Comparison of ENCODE assay signal across 29 cellular contexts in the genomic region with DNA sequence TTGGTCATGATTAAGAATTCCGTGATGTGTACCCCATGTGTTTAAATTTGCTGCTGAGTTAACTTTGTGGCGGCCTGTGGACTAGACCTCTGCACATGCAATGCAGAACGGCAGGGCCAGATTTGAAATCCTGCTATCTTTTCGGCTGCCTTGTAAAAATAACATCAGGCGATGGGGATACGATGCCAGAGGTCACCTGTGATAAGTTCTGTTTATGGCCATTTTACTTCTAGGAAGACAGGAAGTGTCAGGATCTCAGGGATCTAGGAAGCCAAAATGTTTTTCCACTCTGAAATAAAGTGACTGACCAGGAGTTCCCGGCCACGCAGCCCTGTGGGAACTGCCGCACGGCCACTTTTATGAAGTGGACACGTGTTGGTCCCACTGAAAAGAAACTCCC.
A peak's percentile ranks its signal among the peaks of the same experiment; 100 is the strongest.
DNase-seq lines count a peak whose midpoint lies in the region; ATAC-seq, FAIRE-seq and TF ChIP-seq lines count a peak whose summit lies in the region.
"Had no signal": no experiment of that assay in that cellular context is flagged by ENCODE, and none has a peak within 500 bp of the region (broad histone marks: within the 10 kb centered on the region; RNA-seq: fewer than 3 reads in every experiment).

No MANE protein-coding gene starts in this region.

- no peak for TF ChIP-seq CTCF in right atrium auricular region (IDR thresholded peaks at IDR 0.05)
- no peak for TF ChIP-seq CTCF in WTC11 (IDR thresholded peaks at IDR 0.05)
- no peak for TF ChIP-seq CTCF in BE2C (IDR thresholded peaks at IDR 0.05; ENCODE audit: low read depth, low read length)
- no peak for TF ChIP-seq CTCF in D721Med (IDR thresholded peaks at IDR 0.05; ENCODE audit: insufficient read depth, missing control alignments)

- H3K4me3 ChIP-seq in right atrium auricular region: no peak overlapping the region
- H3K4me3 ChIP-seq in small intestine (ENCODE audit: low read depth in 1 of 2, low read length in 2 of 2): no peak overlapping the region
- H3K4me3 ChIP-seq in BE2C (ENCODE audit: low read depth, low read length): no peak overlapping the region
- H3K4me3 ChIP-seq: BLaER1, GM23338, SJCRH30 had no signal

- H3K27me3 Mint-ChIP-seq in WTC11 (ENCODE audit: low read depth): no peaks in the 10 kb centered on the region

- DNase-seq in right atrium auricular region (ENCODE audit: low spot score): no peak
- no peak for DNase-seq in Right ventricle myocardium superior
- DNase-seq in WTC11 (ENCODE audit: low spot score): no peak
- DNase-seq in left colon: no peak
- DNase-seq in small intestine: peak; percentile 27
- DNase-seq in BE2C: no peak
- no peak for DNase-seq in D721Med (ENCODE audit: insufficient read length, low spot score)
- DNase-seq in GM03348 (ENCODE audit: low spot score): no peak
- DNase-seq: CD4-positive, alpha-beta memory T cell; COR-L47; DMS79; EL; GDM1; H9; IMR-90; KG1; MM.1S; NCI-H1048; NCI-H1417; NCI-H1694; NCI-H2029 treated with DMSO at 0.1 percent for 48 hours; NCI-H446 treated with DMSO at 0.1 percent for 48 hours; NCI-H526; NCI-H82; NK-92 treated with Interleukin-12 subunit alpha and Interleukin-12 subunit beta, amount 100 ng/mL, for 24 hours; SJCRH30 had no signal

- peaks cover 0 to 89% of the 10 kb centered on the region in 2 donors for H3K4me1 ChIP-seq in right atrium auricular region
- H3K4me1 ChIP-seq in small intestine (ENCODE audit: control insufficient read depth in 2 of 2, insufficient read depth in 1 of 2, low read depth in 1 of 2, low read length in 1 of 2): peaks cover 2 to 10% of the 10 kb centered on the region in 2 donors
- H3K4me1 ChIP-seq in BE2C: peaks cover 76% of the 10 kb centered on the region

- H3K27ac ChIP-seq in right atrium auricular region: peak overlapping the region; percentile 64 to 87
- no peak overlapping the region for H3K27ac ChIP-seq in small intestine (ENCODE audit: low read depth in 1 of 2, low read length in 1 of 2)
- H3K27ac ChIP-seq: BLaER1, SJCRH30 had no signal

- no peaks in the 10 kb centered on the region for H3K9me3 Mint-ChIP-seq in WTC11
- H3K9me3 Mint-ChIP-seq: CD4-positive, alpha-beta memory T cell; GM23338; H9 had no signal

- 20 to 65% (median 47%) methylated on average over 11 of the region's 11 CpGs for WGBS in small intestine, 3 donors

- H3K4me1 Mint-ChIP-seq in WTC11: peaks cover 35% of the 10 kb centered on the region
- H3K4me1 Mint-ChIP-seq: CD4-positive, alpha-beta memory T cell had no signal

- H3K27me3 ChIP-seq in right atrium auricular region (no peaks in the 10 kb centered on the region), small intestine (ENCODE audit: control insufficient read depth in 2 of 2, insufficient read depth in 2 of 2, low read length in 2 of 2) (no peaks in the 10 kb centered on the region), BE2C (no peaks in the 10 kb centered on the region)
- H3K27me3 ChIP-seq: BLaER1, SJCRH30 had no signal

- H3K9me3 ChIP-seq in right atrium auricular region: no peaks in the 10 kb centered on the region
- no peaks in the 10 kb centered on the region for H3K9me3 ChIP-seq in small intestine (ENCODE audit: control insufficient read depth, low read depth)
- H3K9me3 ChIP-seq in BE2C: no peaks in the 10 kb centered on the region
- H3K9me3 ChIP-seq: BLaER1, SJCRH30 had no signal

- POLR2A ChIA-PET in WTC11 (lab: Charles Lee): no interaction called here

- intact Hi-C loops in Right ventricle myocardium superior (cut with DNase I): no loop called here
- intact Hi-C loops in left colon (cut with DNase I, micrococcal nuclease): no loop called here

- FAIRE-seq in small intestine (lab: Jason Lieb, UNC): no peak
- no peak for FAIRE-seq in D721Med (lab: Jason Lieb, UNC)

- H3K27ac Mint-ChIP-seq in WTC11: 0 out of 2 replicates have a peak overlapping the region, but pooled peaks have one; percentile 16
- H3K27ac Mint-ChIP-seq: GM23338 had no signal

- ATAC-seq in Right ventricle myocardium superior (ENCODE audit: poor library complexity) (no peak), WTC11 (no peak), left colon (peak; percentile 69)
- ATAC-seq: GM23338, SK-N-SH treated with all-trans-retinoic acid at 6 μM for 48 hours had no signal

- H3K36me3 ChIP-seq in right atrium auricular region (no peaks in the 10 kb centered on the region), small intestine (ENCODE audit: control insufficient read depth in 2 of 2, insufficient read depth in 2 of 2, low read length in 2 of 2) (no peaks in the 10 kb centered on the region), BE2C (peaks cover 9% of the 10 kb centered on the region)
- H3K36me3 ChIP-seq: BLaER1, SJCRH30 had no signal

- H3K4me3 Mint-ChIP-seq in WTC11: no peak overlapping the region
- H3K4me3 Mint-ChIP-seq: CD4-positive, alpha-beta memory T cell; GM23338; H9 had no signal

- H3K36me3 Mint-ChIP-seq in WTC11: no peaks in the 10 kb centered on the region
- H3K36me3 Mint-ChIP-seq: CD4-positive, alpha-beta memory T cell had no signal

- CTCF ChIA-PET in WTC11 (lab: Charles Lee): no interaction called here

TF ChIP-seq in WTC11, 78 proteins besides CTCF, POLR2A, EP300 and RAD21 (continues in another document):
- TF ChIP-seq, protein P1, sequence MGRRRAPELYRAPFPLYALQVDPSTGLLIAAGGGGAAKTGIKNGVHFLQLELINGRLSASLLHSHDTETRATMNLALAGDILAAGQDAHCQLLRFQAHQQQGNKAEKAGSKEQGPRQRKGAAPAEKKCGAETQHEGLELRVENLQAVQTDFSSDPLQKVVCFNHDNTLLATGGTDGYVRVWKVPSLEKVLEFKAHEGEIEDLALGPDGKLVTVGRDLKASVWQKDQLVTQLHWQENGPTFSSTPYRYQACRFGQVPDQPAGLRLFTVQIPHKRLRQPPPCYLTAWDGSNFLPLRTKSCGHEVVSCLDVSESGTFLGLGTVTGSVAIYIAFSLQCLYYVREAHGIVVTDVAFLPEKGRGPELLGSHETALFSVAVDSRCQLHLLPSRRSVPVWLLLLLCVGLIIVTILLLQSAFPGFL (CRISPR knock-in tag; IDR thresholded peaks at IDR 0.05; ENCODE audit: borderline replicate concordance): no peak
- TF ChIP-seq FOXK1 (CRISPR knock-in tag; IDR thresholded peaks at IDR 0.05) (no peak), IRF2 (CRISPR knock-in tag; IDR thresholded peaks at IDR 0.05; ENCODE audit: borderline replicate concordance, low read depth) (no peak), ZNF671 (CRISPR knock-in tag; IDR thresholded peaks at IDR 0.05) (no peak), SMAD4 (CRISPR knock-in tag; IDR thresholded peaks at IDR 0.05) (no peak), SOX15 (CRISPR knock-in tag; IDR thresholded peaks at IDR 0.05) (no peak)
- TF ChIP-seq, protein P2, sequence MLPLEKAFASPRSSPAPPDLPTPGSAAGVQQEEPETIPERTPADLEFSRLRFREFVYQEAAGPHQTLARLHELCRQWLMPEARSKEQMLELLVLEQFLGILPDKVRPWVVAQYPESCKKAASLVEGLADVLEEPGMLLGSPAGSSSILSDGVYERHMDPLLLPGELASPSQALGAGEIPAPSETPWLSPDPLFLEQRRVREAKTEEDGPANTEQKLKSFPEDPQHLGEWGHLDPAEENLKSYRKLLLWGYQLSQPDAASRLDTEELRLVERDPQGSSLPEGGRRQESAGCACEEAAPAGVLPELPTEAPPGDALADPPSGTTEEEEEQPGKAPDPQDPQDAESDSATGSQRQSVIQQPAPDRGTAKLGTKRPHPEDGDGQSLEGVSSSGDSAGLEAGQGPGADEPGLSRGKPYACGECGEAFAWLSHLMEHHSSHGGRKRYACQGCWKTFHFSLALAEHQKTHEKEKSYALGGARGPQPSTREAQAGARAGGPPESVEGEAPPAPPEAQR (CRISPR knock-in tag; IDR thresholded peaks at IDR 0.05): no peak
- TF ChIP-seq, protein P3, sequence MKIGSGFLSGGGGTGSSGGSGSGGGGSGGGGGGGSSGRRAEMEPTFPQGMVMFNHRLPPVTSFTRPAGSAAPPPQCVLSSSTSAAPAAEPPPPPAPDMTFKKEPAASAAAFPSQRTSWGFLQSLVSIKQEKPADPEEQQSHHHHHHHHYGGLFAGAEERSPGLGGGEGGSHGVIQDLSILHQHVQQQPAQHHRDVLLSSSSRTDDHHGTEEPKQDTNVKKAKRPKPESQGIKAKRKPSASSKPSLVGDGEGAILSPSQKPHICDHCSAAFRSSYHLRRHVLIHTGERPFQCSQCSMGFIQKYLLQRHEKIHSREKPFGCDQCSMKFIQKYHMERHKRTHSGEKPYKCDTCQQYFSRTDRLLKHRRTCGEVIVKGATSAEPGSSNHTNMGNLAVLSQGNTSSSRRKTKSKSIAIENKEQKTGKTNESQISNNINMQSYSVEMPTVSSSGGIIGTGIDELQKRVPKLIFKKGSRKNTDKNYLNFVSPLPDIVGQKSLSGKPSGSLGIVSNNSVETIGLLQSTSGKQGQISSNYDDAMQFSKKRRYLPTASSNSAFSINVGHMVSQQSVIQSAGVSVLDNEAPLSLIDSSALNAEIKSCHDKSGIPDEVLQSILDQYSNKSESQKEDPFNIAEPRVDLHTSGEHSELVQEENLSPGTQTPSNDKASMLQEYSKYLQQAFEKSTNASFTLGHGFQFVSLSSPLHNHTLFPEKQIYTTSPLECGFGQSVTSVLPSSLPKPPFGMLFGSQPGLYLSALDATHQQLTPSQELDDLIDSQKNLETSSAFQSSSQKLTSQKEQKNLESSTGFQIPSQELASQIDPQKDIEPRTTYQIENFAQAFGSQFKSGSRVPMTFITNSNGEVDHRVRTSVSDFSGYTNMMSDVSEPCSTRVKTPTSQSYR (CRISPR knock-in tag; IDR thresholded peaks at IDR 0.05): no peak
- TF ChIP-seq, protein P4, sequence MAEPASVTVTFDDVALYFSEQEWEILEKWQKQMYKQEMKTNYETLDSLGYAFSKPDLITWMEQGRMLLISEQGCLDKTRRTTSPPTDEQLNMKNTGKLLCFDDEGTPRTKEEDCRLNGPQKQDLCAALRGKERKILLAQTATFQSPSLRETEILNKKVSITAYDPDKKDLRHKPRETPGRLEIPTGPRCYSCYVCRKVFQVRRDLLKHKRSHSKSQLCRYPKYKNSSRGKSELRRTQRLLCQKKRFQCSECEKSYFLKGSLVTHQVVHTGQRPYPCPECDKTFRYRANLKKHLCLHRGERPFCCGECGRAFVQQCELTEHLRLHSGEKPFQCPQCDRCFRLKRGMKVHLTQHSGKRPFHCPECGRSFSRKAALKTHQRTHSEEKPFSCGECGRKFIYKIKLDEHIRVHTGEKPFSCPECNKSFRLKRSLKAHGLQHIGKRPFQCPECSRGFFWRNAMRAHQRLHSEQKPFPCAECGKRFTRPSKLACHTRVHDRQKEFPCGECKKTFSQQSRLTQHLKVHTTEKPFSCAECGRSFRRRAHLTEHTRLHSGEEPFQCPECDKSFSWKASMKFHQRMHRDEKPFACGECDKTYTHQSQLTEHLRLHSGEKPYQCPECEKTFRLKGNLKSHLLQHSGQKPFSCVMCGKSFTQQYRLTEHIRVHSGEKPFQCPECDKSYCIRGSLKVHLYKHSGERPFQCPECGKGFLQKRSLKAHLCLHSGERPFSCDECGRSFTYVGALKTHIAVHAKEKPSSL (CRISPR knock-in tag; conservative IDR thresholded peaks at IDR 0.05): no peak

Comparison
In these comparisons a context has a peak if more than half of its experiments do, and no peak if none do; other contexts are left out.
1. H3K27ac ChIP-seq: peak in right atrium auricular region (2 of 2); none in small intestine (0 of 2).